ENCODE assay signal across 24 cellular contexts in the genomic region with DNA sequence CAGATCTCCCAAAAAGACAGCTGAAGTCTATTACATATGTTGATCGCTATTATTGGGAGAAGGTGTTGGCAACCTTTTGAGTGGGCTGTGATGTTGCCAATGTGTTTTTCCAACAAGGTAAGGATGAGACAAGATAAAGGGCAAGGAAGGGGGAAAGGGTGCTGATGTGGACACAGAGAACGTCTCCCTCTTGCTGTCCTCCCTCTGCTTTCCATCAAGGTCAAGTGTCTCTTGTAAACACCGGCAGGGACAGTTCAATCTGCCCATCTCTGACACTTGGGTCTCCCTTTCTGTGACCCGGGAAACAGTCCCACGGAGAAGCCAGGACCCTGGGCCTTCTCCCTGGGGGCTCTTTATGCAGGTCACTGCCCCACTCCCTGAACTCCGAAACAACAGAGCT.
DNase-seq lines count a peak whose midpoint lies in the region; ATAC-seq and TF ChIP-seq lines count a peak whose summit lies in the region.
"Had no signal": no experiment of that assay in that cellular context is flagged by ENCODE, and none has a peak within 500 bp of the region (broad histone marks: within the 10 kb centered on the region; RNA-seq: fewer than 3 reads in every experiment).

No MANE protein-coding gene starts in this region.

- H3K14ac ChIP-seq in H9 (ENCODE audit: insufficient read depth, low read length) (no peak overlapping the region), trophoblast cell (ENCODE audit: low read length) (no peak overlapping the region)

- H3K27me3 ChIP-seq in H9 (ENCODE audit: insufficient read depth, low read length) (no peaks in the 10 kb centered on the region), heart right ventricle (no peaks in the 10 kb centered on the region), trophoblast cell (ENCODE audit: insufficient read depth, low read length) (no peaks in the 10 kb centered on the region), upper lobe of right lung (no peaks in the 10 kb centered on the region)
- H3K27me3 ChIP-seq: BLaER1, neural progenitor cell had no signal

- H3K4me2 ChIP-seq in H9 (ENCODE audit: insufficient read depth, insufficient read length, low read length) (no peak overlapping the region), trophoblast cell (ENCODE audit: low read length) (no peak overlapping the region)
- H3K4me2 ChIP-seq: BLaER1, neural progenitor cell, SK-N-SH had no signal

- H3K9me3 ChIP-seq in H9 (ENCODE audit: control insufficient read depth, low read depth, low read length) (no peaks in the 10 kb centered on the region), heart right ventricle (peaks cover 0 to 12% (median 0%) of the 10 kb centered on the region in 11 donors), trophoblast cell (ENCODE audit: insufficient read depth, low read depth, low read length) (no peaks in the 10 kb centered on the region), upper lobe of right lung (no peaks in the 10 kb centered on the region)
- H3K9me3 ChIP-seq: SK-N-SH, thoracic aorta had no signal

- no peak overlapping the region for H4K5ac ChIP-seq in H9 (ENCODE audit: insufficient read length, low read depth, low read length)

- H2BK15ac ChIP-seq in H9 (ENCODE audit: low read depth, low read length) = no peak overlapping the region

- H2BK5ac ChIP-seq in H9 (ENCODE audit: insufficient read length, low read length) (no peak overlapping the region), trophoblast cell (ENCODE audit: low read depth, low read length, poor library complexity) (no peak overlapping the region)

- no CpG with 5 or more reads among the region's 6 CpGs for WGBS in H9 (ENCODE audit: extremely low coverage, insufficient read length, low lambda C conversion rate)
- 39 to 51% methylated on average over 6 of the region's 6 CpGs for WGBS in heart right ventricle, 2 donors
- no CpG with 5 or more reads among the region's 6 CpGs for WGBS in trophoblast cell (ENCODE audit: extremely low coverage, insufficient coverage, insufficient read length)

- no peaks in the 10 kb centered on the region for H3K23me2 ChIP-seq in H9 (ENCODE audit: insufficient read length, low read depth, low read length, poor library complexity, severe bottlenecking)

- intact Hi-C loops in heart right ventricle (cut with DNase I) = loop anchor here in 5 of 10 donors (2.0 to 10.0 kb wide), 5 partner anchors 34 to 394 kb away; no protein-coding TSS in a partner anchor
- intact Hi-C loops in upper lobe of right lung (cut with DNase I) = no loop called here

- H3K79me2 ChIP-seq in H9 (ENCODE audit: insufficient read depth, low read length) (no peaks in the 10 kb centered on the region), trophoblast cell (ENCODE audit: control insufficient read depth, insufficient read depth, low read length, poor library complexity) (no peaks in the 10 kb centered on the region)

- H2AK5ac ChIP-seq in H9 (ENCODE audit: insufficient read length, low read length) (no peak overlapping the region), trophoblast cell (ENCODE audit: low read length) (no peak overlapping the region)

- H3K27ac Mint-ChIP-seq in H9 = peak overlapping the region in 2 of 3 experiments; percentile 52 to 75; a peak in 5 of 7 replicates
- H3K27ac Mint-ChIP-seq: activated T-cell treated with anti-CD3 and anti-CD28 coated beads, Interleukin-2, amount 50 U/mL, for 24 hours; stimulated activated naive CD8-positive, alpha-beta T cell treated with anti-CD3 and anti-CD28 coated beads, Interleukin-15, Interleukin-2, amounts not matched to agents 100 ng/mL and 50 ng/mL, for 24 hours had no signal

- no peaks in the 10 kb centered on the region for H4K20me1 ChIP-seq in H9 (ENCODE audit: control insufficient read depth, insufficient read depth, insufficient read length)
- H4K20me1 ChIP-seq: BLaER1 had no signal

- TF ChIP-seq CTCF in H9 (conservative IDR thresholded peaks at IDR 0.05) = no peak
- no peak for TF ChIP-seq CTCF in VCaP (conservative IDR thresholded peaks at IDR 0.05)
- TF ChIP-seq CTCF in heart right ventricle (IDR thresholded peaks at IDR 0.05) = no peak
- TF ChIP-seq CTCF in upper lobe of right lung (IDR thresholded peaks at IDR 0.05) = no peak

- H3K23ac ChIP-seq in H9 (ENCODE audit: insufficient read length, low read depth, low read length) (no peak overlapping the region), trophoblast cell (ENCODE audit: low read length) (no peak overlapping the region)

- H3K36me3 ChIP-seq in heart right ventricle (no peaks in the 10 kb centered on the region), trophoblast cell (ENCODE audit: control insufficient read depth in 1 of 2, insufficient read depth in 2 of 2, low read length in 2 of 2) (no peaks in the 10 kb centered on the region), upper lobe of right lung (no peaks in the 10 kb centered on the region)
- H3K36me3 ChIP-seq: BLaER1, neural progenitor cell, thoracic aorta had no signal

- H3K27me3 Mint-ChIP-seq in H9 (ENCODE audit: low read depth) = no peaks in the 10 kb centered on the region; the same call in 1 of the 2 replicates
- H3K27me3 Mint-ChIP-seq: activated T-cell treated with anti-CD3 and anti-CD28 coated beads, Interleukin-2, amount 50 U/mL, for 24 hours; progenitor cell of endocrine pancreas; stimulated activated naive CD8-positive, alpha-beta T cell treated with anti-CD3 and anti-CD28 coated beads, Interleukin-15, Interleukin-2, amounts not matched to agents 100 ng/mL and 50 ng/mL, for 24 hours had no signal

- H4K91ac ChIP-seq in H9 (ENCODE audit: insufficient read length, low read depth, low read length) (no peak overlapping the region), trophoblast cell (ENCODE audit: low read depth, low read length) (peak overlapping the region; percentile 48)

- H3K79me1 ChIP-seq in H9 (ENCODE audit: insufficient read depth, low read depth, low read length, poor library complexity, severe bottlenecking) = no peaks in the 10 kb centered on the region
- H3K79me1 ChIP-seq in trophoblast cell (ENCODE audit: low read length) = no peaks in the 10 kb centered on the region

- H2BK120ac ChIP-seq in H9 (ENCODE audit: low read depth, low read length, poor library complexity, severe bottlenecking) (no peak overlapping the region), trophoblast cell (ENCODE audit: insufficient read depth, low read length, poor library complexity) (no peak overlapping the region)

- H3K56ac ChIP-seq in H9 (ENCODE audit: insufficient read length, low read depth, low read length) = no peak overlapping the region

- no peak overlapping the region for H2AFZ ChIP-seq in H9 (ENCODE audit: low read length)
- no peak overlapping the region for H2AFZ ChIP-seq in trophoblast cell (ENCODE audit: insufficient read depth, low read length, poor library complexity)
- H2AFZ ChIP-seq: neural progenitor cell had no signal

- no peak overlapping the region for H3K4me3 Mint-ChIP-seq in H9
- H3K4me3 Mint-ChIP-seq: neural progenitor cell had no signal

- H3K9ac ChIP-seq in H9 (ENCODE audit: extremely low read depth, insufficient read length, low read length) (no peak overlapping the region), trophoblast cell (ENCODE audit: low read length) (no peak overlapping the region)
- H3K9ac ChIP-seq: BLaER1, neural progenitor cell, SK-N-SH had no signal

- DNase-seq in H9 (no peak), heart right ventricle (no peak), trophoblast cell (no peak), upper lobe of right lung (no peak), DMS 273 (lab: John Stamatoyannopoulos, UW; ENCODE audit: unreplicated experiment) (no peak)
- DNase-seq in central memory CD4-positive, alpha-beta T cell = no peak
- DNase-seq: ACHN; activated CD4-positive, alpha-beta T cell treated with anti-CD3 and anti-CD28 coated beads for 4 hours; activated gamma-delta T cell treated with Interleukin-2 at 50 U/mL for 16 hours; activated T-cell treated with anti-CD3 and anti-CD28 coated beads, Interleukin-2, amount 50 U/mL, for 24 hours; DMS79 treated with DMSO at 0.1 percent for 48 hours; HCEC 1CT; KBM-7; kidney; NCI-H1417 treated with DMSO at 0.1 percent for 48 hours; NCI-H2081 treated with DMSO at 0.1 percent for 48 hours; SK-N-SH had no signal

- no peak overlapping the region for H3K18ac ChIP-seq in H9 (ENCODE audit: insufficient read length, low read depth, low read length)
- H3K18ac ChIP-seq in trophoblast cell (ENCODE audit: low read length) = no peak overlapping the region

- H3K4me3 ChIP-seq in heart right ventricle = no peak overlapping the region
- H3K4me3 ChIP-seq in trophoblast cell (ENCODE audit: low read depth, low read length) = no peak overlapping the region
- H3K4me3 ChIP-seq in upper lobe of right lung = no peak overlapping the region
- H3K4me3 ChIP-seq: BLaER1, lung, neural progenitor cell, thoracic aorta had no signal

- peaks cover 25 to 26% of the 10 kb centered on the region in 2 experiments for H3K4me1 Mint-ChIP-seq in H9

- no peak overlapping the region for H2BK20ac ChIP-seq in H9 (ENCODE audit: low read depth, low read length, poor library complexity, severe bottlenecking)

- no peak overlapping the region for H4K12ac ChIP-seq in trophoblast cell (ENCODE audit: low read depth, low read length)

- H3K9me3 Mint-ChIP-seq in H9 = peaks cover 0 to 2% of the 10 kb centered on the region in 2 experiments; a peak in 3 of 5 replicates
- H3K9me3 Mint-ChIP-seq: activated T-cell treated with anti-CD3 and anti-CD28 coated beads, Interleukin-2, amount 50 U/mL, for 24 hours had no signal

- H4K8ac ChIP-seq in H9 (replicated peaks; ENCODE audit: insufficient read length, low read depth, low read length) = no peak overlapping the region
- H4K8ac ChIP-seq in trophoblast cell (ENCODE audit: low read depth, low read length) = no peak overlapping the region

- H3K4ac ChIP-seq in H9 (ENCODE audit: low read depth, low read length) (no peak overlapping the region), trophoblast cell (ENCODE audit: low read depth, low read length) (no peak overlapping the region)

- peaks cover 0 to 8% (median 0%) of the 10 kb centered on the region in 3 experiments; a peak in 1 of 7 replicates for H3K36me3 Mint-ChIP-seq in H9 (ENCODE audit: insufficient read depth in 1 of 3, low read depth in 3 of 3)
- H3K36me3 Mint-ChIP-seq: neural progenitor cell had no signal

- ATAC-seq in heart right ventricle (peak in 5 of 8 donors; percentile 17 to 59 (median 47)), upper lobe of right lung (no peak)

- H3T11ph ChIP-seq in H9 (ENCODE audit: low read length) = no peak overlapping the region

- no peaks in the 10 kb centered on the region; the same call in 1 of the 2 replicates for H3K4me1 ChIP-seq in H9 (ENCODE audit: insufficient read depth, low read length)
- H3K4me1 ChIP-seq in heart right ventricle = peaks cover 0 to 31% (median 19%) of the 10 kb centered on the region in 9 donors
- no peaks in the 10 kb centered on the region for H3K4me1 ChIP-seq in trophoblast cell (ENCODE audit: control insufficient read depth in 1 of 2, insufficient read depth in 2 of 2, low read length in 2 of 2)
- no peaks in the 10 kb centered on the region for H3K4me1 ChIP-seq in upper lobe of right lung

- H3K27ac ChIP-seq in H9 (ENCODE audit: insufficient read length, low read depth, low read length) = no peak overlapping the region
- H3K27ac ChIP-seq in VCaP = peak overlapping the region; percentile 15
- peak overlapping the region in 9 of 10 donors; percentile 6 to 76 (median 53) for H3K27ac ChIP-seq in heart right ventricle
- H3K27ac ChIP-seq in trophoblast cell (ENCODE audit: low read depth, low read length) = no peak overlapping the region
- H3K27ac ChIP-seq in upper lobe of right lung = no peak overlapping the region
- H3K27ac ChIP-seq: BLaER1, neural progenitor cell, thoracic aorta had no signal

- no peak overlapping the region for H2BK12ac ChIP-seq in H9 (ENCODE audit: insufficient read length, low read depth, low read length)
- no peak overlapping the region for H2BK12ac ChIP-seq in trophoblast cell (ENCODE audit: low read length)

Comparison
In these comparisons a context has a peak if more than half of its experiments do, and no peak if none do; other contexts are left out.
1. H3K27ac ChIP-seq: peak in VCaP (single experiment) and heart right ventricle (9 of 10); none in H9 (single experiment), trophoblast cell (single experiment) and upper lobe of right lung (single experiment).